In the genomic region with DNA sequence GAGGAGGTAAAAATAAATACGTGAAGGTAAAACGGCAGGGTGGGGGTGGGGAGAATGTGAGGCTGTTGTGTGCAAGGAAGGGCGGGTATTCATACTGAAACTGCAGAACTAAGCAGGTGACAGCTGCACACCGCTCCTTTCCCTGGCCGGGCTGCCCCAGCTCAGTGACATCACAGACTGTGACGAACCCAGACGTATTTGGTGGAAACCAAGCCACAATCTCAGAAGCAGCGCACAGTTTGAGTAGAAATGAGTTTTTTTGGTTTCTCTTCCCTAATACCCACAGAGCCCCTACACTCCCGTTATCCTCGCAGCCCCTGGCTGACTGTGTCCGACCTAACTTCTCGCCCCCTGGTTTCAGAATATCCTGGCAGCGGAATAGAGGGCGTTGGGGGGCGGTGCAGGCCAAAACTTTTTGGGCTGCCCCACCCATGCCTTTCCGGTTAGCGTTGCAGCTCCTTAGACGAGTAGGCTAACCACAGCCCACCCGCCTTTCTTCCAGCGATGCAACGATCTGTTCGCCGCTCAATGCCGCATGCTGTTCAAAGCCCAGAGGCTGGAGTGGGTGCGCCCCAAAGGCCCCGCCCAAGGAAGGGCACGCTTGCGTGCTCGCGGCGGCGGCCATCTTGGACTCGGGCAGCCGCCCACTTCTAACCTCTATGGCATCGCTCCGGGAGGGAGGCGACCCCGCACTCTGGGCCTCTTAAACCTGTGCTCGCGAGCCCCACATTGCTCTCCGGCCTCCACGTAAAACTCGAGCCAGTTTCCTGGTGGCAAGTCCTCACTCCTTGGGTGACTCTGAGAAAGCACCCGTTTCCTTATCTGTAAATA, we compare ENCODE assay signal across 8 cellular contexts. TPM values are rescaled to one million over a fixed set of nuclear protein-coding genes. Genes with fewer than 3 reads are reported as not detected.
DNase-seq lines count a peak whose midpoint lies in the region; ATAC-seq and TF ChIP-seq lines count a peak whose summit lies in the region.

No MANE protein-coding gene starts in this region.

- intact Hi-C loops in heart left ventricle (cut with DNase I) = loop anchor here in 5 of 10 donors (2.0 to 10.0 kb wide), 4 partner anchors 119 to 156 kb away; partner anchors contain the start of genes CUTA (in 2 of the 5), PHF1 (in 2 of the 5), SYNGAP1 (in 2 of the 5) and ZBTB9 (in 1 of the 5)
- intact Hi-C loops in posterior vena cava (cut with DNase I) = no loop called here
- intact Hi-C loops in upper lobe of right lung (cut with DNase I) = no loop called here

- TF ChIP-seq CTCF in GM12865 (IDR thresholded peaks at IDR 0.05; ENCODE audit: insufficient read depth, low read depth, low read length, missing control alignments) (no peak), SU-DHL-6 (IDR thresholded peaks at IDR 0.05; ENCODE audit: insufficient read depth, low read length, poor library complexity, severe bottlenecking) (no peak), heart left ventricle (IDR thresholded peaks at IDR 0.05) (peak in 1 of 12 donors; percentile 17), upper lobe of right lung (IDR thresholded peaks at IDR 0.05) (no peak)

- H4K20me1 ChIP-seq in SU-DHL-6 (ENCODE audit: low read depth, low read length) = no peaks in the 10 kb centered on the region

- H3F3A ChIP-seq in SU-DHL-6 (ENCODE audit: insufficient read depth) = peaks cover 20% of the 10 kb centered on the region

- H3K27ac ChIP-seq in SU-DHL-6 (ENCODE audit: low read depth, low read length) (peak overlapping the region; percentile 96), heart left ventricle (peak overlapping the region; percentile 70 to 92 (median 88)), upper lobe of right lung (peak overlapping the region; percentile 86)

- H3K4me1 ChIP-seq in heart left ventricle (peaks cover 0 to 16% (median 7%) of the 10 kb centered on the region in 12 donors), upper lobe of right lung (peaks cover 8% of the 10 kb centered on the region)

- H2AFZ ChIP-seq in SU-DHL-6 (ENCODE audit: low read depth, low read length, severe bottlenecking) = peak overlapping the region; percentile 69

- H3K4me3 Mint-ChIP-seq in activated naive CD8-positive, alpha-beta T cell treated with anti-CD3 and anti-CD28 coated beads, Interleukin-2, amount 50 U/mL, for 24 hours = peak overlapping the region; percentile 89

- H3K9me3 ChIP-seq in SU-DHL-6 (ENCODE audit: insufficient read depth, low read length) (no peaks in the 10 kb centered on the region), heart left ventricle (no peaks in the 10 kb centered on the region), upper lobe of right lung (no peaks in the 10 kb centered on the region)

- H3K4me3 ChIP-seq in GM12865 (ENCODE audit: low read depth, low read length) (peak overlapping the region; percentile 61), SU-DHL-6 (ENCODE audit: insufficient read depth, low read length, poor library complexity, severe bottlenecking) (peak overlapping the region; percentile 62), heart left ventricle (peak overlapping the region; percentile 39 to 75 (median 67)), upper lobe of right lung (peak overlapping the region; percentile 78)

- 0 to 1% (median 1%) methylated on average over 42 to 44 of the region's 44 CpGs for WGBS in heart left ventricle, 4 donors

- H3K36me3 Mint-ChIP-seq in activated naive CD8-positive, alpha-beta T cell treated with anti-CD3 and anti-CD28 coated beads, Interleukin-2, amount 50 U/mL, for 24 hours (ENCODE audit: low read depth) = peaks cover 18% of the 10 kb centered on the region

- H3K9me3 Mint-ChIP-seq in activated naive CD8-positive, alpha-beta T cell treated with anti-CD3 and anti-CD28 coated beads, Interleukin-2, amount 50 U/mL, for 24 hours = no peaks in the 10 kb centered on the region

- H3K79me2 ChIP-seq in SU-DHL-6 (ENCODE audit: insufficient read depth, low read length) = no peaks in the 10 kb centered on the region

- ATAC-seq in HG02610 (IDR thresholded peaks at IDR 0.05; ENCODE audit: unreplicated experiment) (peak; percentile 85), heart left ventricle (peak; percentile 93 to 97 (median 94)), upper lobe of right lung (peak; percentile 95)
- ATAC-seq in activated naive CD8-positive, alpha-beta T cell treated with anti-CD3 and anti-CD28 coated beads, Interleukin-2, amount 50 U/mL, for 24 hours = peak; percentile 92

- peak; percentile 98 for DNase-seq in GM12865 (ENCODE audit: low read depth)
- peak; percentile 80 for DNase-seq in NCI-H1105 (lab: John Stamatoyannopoulos, UW)
- peak; percentile 90 for DNase-seq in activated naive CD8-positive, alpha-beta T cell treated with anti-CD3 and anti-CD28 coated beads, Interleukin-2, amount 50 U/mL, for 24 hours
- peak; percentile 84 to 90 (median 87) for DNase-seq in heart left ventricle
- DNase-seq in posterior vena cava (ENCODE audit: low spot score) = peak; percentile 95
- peak; percentile 91 for DNase-seq in upper lobe of right lung

- peak overlapping the region; percentile 71 for H3K9ac ChIP-seq in SU-DHL-6 (ENCODE audit: low read length)

- H3K27me3 Mint-ChIP-seq in activated naive CD8-positive, alpha-beta T cell treated with anti-CD3 and anti-CD28 coated beads, Interleukin-2, amount 50 U/mL, for 24 hours = no peaks in the 10 kb centered on the region

- TF ChIP-seq POLR2A in heart left ventricle (IDR thresholded peaks at IDR 0.05) = peak in 1 of 2 donors; percentile 42

- H3K4me2 ChIP-seq in SU-DHL-6 (ENCODE audit: low read depth, low read length, poor library complexity, severe bottlenecking) = peak overlapping the region; percentile 96

- H3K27ac Mint-ChIP-seq in activated naive CD8-positive, alpha-beta T cell treated with anti-CD3 and anti-CD28 coated beads, Interleukin-2, amount 50 U/mL, for 24 hours = peak overlapping the region; percentile 100

- H3K27me3 ChIP-seq in SU-DHL-6 (ENCODE audit: low read length) = no peaks in the 10 kb centered on the region
- no peaks in the 10 kb centered on the region for H3K27me3 ChIP-seq in heart left ventricle
- no peaks in the 10 kb centered on the region for H3K27me3 ChIP-seq in upper lobe of right lung

- H3K4me1 Mint-ChIP-seq in activated naive CD8-positive, alpha-beta T cell treated with anti-CD3 and anti-CD28 coated beads, Interleukin-2, amount 50 U/mL, for 24 hours = peaks cover 41% of the 10 kb centered on the region

- H3K36me3 ChIP-seq in SU-DHL-6 (ENCODE audit: low read length) (no peaks in the 10 kb centered on the region), heart left ventricle (peaks cover 0 to 28% (median 24%) of the 10 kb centered on the region in 9 donors), upper lobe of right lung (peaks cover 28% of the 10 kb centered on the region)

- no peaks in the 10 kb centered on the region for H3K9me2 ChIP-seq in SU-DHL-6 (replicated peaks; ENCODE audit: insufficient read depth, low read length)

RNA-seq across cellular contexts. Expression of gene BAK1, which starts 9.1 kb away (rescaled TPM):
- total RNA-seq in heart left ventricle = 10 to 100 TPM; 13.9 to 33.4 (median 18.9) TPM
- 10 to 100 TPM; 18.1 to 55.3 TPM for polyA plus RNA-seq in heart left ventricle
- 10 to 100 TPM; 12.4 to 17.7 TPM for total RNA-seq in posterior vena cava
- 19.1 TPM for total RNA-seq in upper lobe of right lung

RNA-seq across cellular contexts. Expression of gene ITPR3, which starts 50.1 kb away (rescaled TPM):
- total RNA-seq in heart left ventricle (10 to 100 TPM in 2 of 9 donors, 1 to 10 TPM in 7; 4.8 to 33.5 (median 7.8) TPM), posterior vena cava (10 to 100 TPM; 15.6 to 17.1 TPM), upper lobe of right lung (111 TPM)
- 1 to 10 TPM; 6.1 to 8.9 TPM for polyA plus RNA-seq in heart left ventricle

Comparison
In these comparisons a context has a peak if more than half of its experiments do, and no peak if none do; other contexts are left out.
1. Peak in every context shown above with its lines: DNase-seq, ATAC-seq, H3K4me3 ChIP-seq and H3K27ac ChIP-seq.